In genomic region chr11:66279092-66279797, GRCh38 we compare ENCODE assay signal across 9 cellular contexts. TPM values are rescaled to one million over a fixed set of nuclear protein-coding genes. Genes with fewer than 3 reads are reported as not detected.
DNase-seq lines count a peak whose midpoint lies in the region; ATAC-seq and TF ChIP-seq lines count a peak whose summit lies in the region.
"Had no signal": no experiment of that assay in that cellular context is flagged by ENCODE, and none has a peak within 500 bp of the region (broad histone marks: within the 10 kb centered on the region; RNA-seq: fewer than 3 reads in every experiment).

No MANE protein-coding gene starts in this region.

- no peak overlapping the region for H3K4me3 Mint-ChIP-seq in CD4-positive, alpha-beta T cell
- peak overlapping the region; percentile 66 for H3K4me3 Mint-ChIP-seq in activated naive CD8-positive, alpha-beta T cell treated with anti-CD3 and anti-CD28 coated beads, Interleukin-2, amount 50 U/mL, for 24 hours
- H3K4me3 Mint-ChIP-seq in naive thymus-derived CD4-positive, alpha-beta T cell, result peak overlapping the region in 8 of 10 donors; percentile 55 to 81 (median 66)

- peaks cover 39% of the 10 kb centered on the region for H3K4me1 Mint-ChIP-seq in CD4-positive, alpha-beta T cell (ENCODE audit: low read depth)
- H3K4me1 Mint-ChIP-seq in activated naive CD8-positive, alpha-beta T cell treated with anti-CD3 and anti-CD28 coated beads, Interleukin-2, amount 50 U/mL, for 24 hours, result peaks cover 30% of the 10 kb centered on the region
- peaks cover 15 to 43% (median 31%) of the 10 kb centered on the region in 7 donors for H3K4me1 Mint-ChIP-seq in naive thymus-derived CD4-positive, alpha-beta T cell

- H3K27ac ChIP-seq in CD4-positive, alpha-beta T cell (ENCODE audit: low read depth, low read length), result no peak overlapping the region
- H3K27ac ChIP-seq in HEK293 (ENCODE audit: extremely low read depth, low read depth, low read length), result no peak overlapping the region
- no peak overlapping the region for H3K27ac ChIP-seq in naive thymus-derived CD4-positive, alpha-beta T cell (ENCODE audit: low read depth, low read length)

- CTCF ChIA-PET in CD4-positive, alpha-beta T cell (lab: Charles Lee), result interaction anchor here (0.9 kb wide), 1 partner anchor 10 kb away, joined by 3 read pairs; the partner anchor contains the start of gene YIF1A
- CTCF ChIA-PET in HEK293 (lab: Yijun Ruan, JAX), result interaction anchor here (0.6 to 1.0 kb wide), 3 partner anchors 9 to 29 kb away, joined by 3 to 5 read pairs (median 3); partner anchors contain the start of gene RAB1B
- CTCF ChIA-PET in naive thymus-derived CD4-positive, alpha-beta T cell (lab: Charles Lee), result interaction anchor here (0.6 kb wide), 1 partner anchor 256 kb away, joined by 3 read pairs; no protein-coding TSS in a partner anchor

- peaks cover 0 to 28% of the 10 kb centered on the region in 2 experiments; a peak in 1 of 3 replicates for H3K36me3 ChIP-seq in HEK293 (ENCODE audit: control insufficient read depth in 2 of 2, insufficient read depth in 1 of 2, low read length in 2 of 2)
- peaks cover 0 to 24% (median 0%) of the 10 kb centered on the region in 3 experiments for H3K36me3 ChIP-seq in naive thymus-derived CD4-positive, alpha-beta T cell (ENCODE audit: control insufficient read depth in 2 of 3, insufficient read depth in 3 of 3, low read length in 3 of 3)

- no peaks in the 10 kb centered on the region for H3K27me3 ChIP-seq in CD4-positive, alpha-beta T cell (ENCODE audit: control insufficient read depth, insufficient read depth, low read length)
- no peaks in the 10 kb centered on the region for H3K27me3 ChIP-seq in naive thymus-derived CD4-positive, alpha-beta T cell (ENCODE audit: control insufficient read depth in 2 of 2, insufficient read depth in 2 of 2, low read length in 2 of 2)
- H3K27me3 ChIP-seq: MG63 had no signal

- no peaks in the 10 kb centered on the region for H3K27me3 Mint-ChIP-seq in CD4-positive, alpha-beta T cell
- peaks cover 7% of the 10 kb centered on the region for H3K27me3 Mint-ChIP-seq in activated naive CD8-positive, alpha-beta T cell treated with anti-CD3 and anti-CD28 coated beads, Interleukin-2, amount 50 U/mL, for 24 hours
- peaks cover 0 to 14% (median 0%) of the 10 kb centered on the region in 5 donors for H3K27me3 Mint-ChIP-seq in naive thymus-derived CD4-positive, alpha-beta T cell

- intact Hi-C loops in CD4-positive, alpha-beta T cell (cut with DNase I, micrococcal nuclease), result no loop called here
- intact Hi-C loops in naive thymus-derived CD4-positive, alpha-beta T cell (cut with micrococcal nuclease), result no loop called here

- no peaks in the 10 kb centered on the region for H3K4me1 ChIP-seq in HEK293 (ENCODE audit: control insufficient read depth, insufficient read depth, low read length)
- peaks cover 17 to 22% of the 10 kb centered on the region in 2 donors for H3K4me1 ChIP-seq in naive thymus-derived CD4-positive, alpha-beta T cell (ENCODE audit: control insufficient read depth in 2 of 2, insufficient read depth in 2 of 2, low read length in 2 of 2)

- POLR2A ChIA-PET in CD4-positive, alpha-beta T cell (lab: Charles Lee), result interaction anchor here (0.6 to 6.5 kb wide), 3 partner anchors 10 to 23 kb away, joined by 3 to 34 read pairs (median 6); partner anchors contain the start of genes RAB1B and YIF1A
- POLR2A ChIA-PET in HEK293 (lab: Yijun Ruan, JAX), result interaction anchor here (0.5 to 1.7 kb wide), 6 partner anchors 10 to 65 kb away, joined by 3 to 12 read pairs (median 6); partner anchors contain the start of genes RAB1B and YIF1A
- POLR2A ChIA-PET in naive thymus-derived CD4-positive, alpha-beta T cell (lab: Charles Lee), result interaction anchor here (0.6 to 6.8 kb wide), 3 partner anchors 9 to 275 kb away, joined by 4 to 56 read pairs (median 11); partner anchors contain the start of genes RAB1B and YIF1A

- no peak for TF ChIP-seq CTCF in CD4-positive, alpha-beta T cell (IDR thresholded peaks at IDR 0.05)
- no peak for TF ChIP-seq CTCF in HEK293 (tag by site-specific recombination; IDR thresholded peaks at IDR 0.05)

- no peaks in the 10 kb centered on the region for H3K9me3 ChIP-seq in CD4-positive, alpha-beta T cell (ENCODE audit: control insufficient read depth, low read length)
- no peaks in the 10 kb centered on the region for H3K9me3 ChIP-seq in HEK293 (ENCODE audit: control insufficient read depth, insufficient read depth, low read depth, low read length)
- H3K9me3 ChIP-seq in naive thymus-derived CD4-positive, alpha-beta T cell (ENCODE audit: control insufficient read depth in 2 of 3, low read length in 3 of 3), result no peaks in the 10 kb centered on the region
- H3K9me3 ChIP-seq: MG63 had no signal

- no peak for DNase-seq in CD4-positive, alpha-beta T cell
- no peak for DNase-seq in activated naive CD8-positive, alpha-beta T cell treated with anti-CD3 and anti-CD28 coated beads, Interleukin-2, amount 50 U/mL, for 24 hours
- no peak for DNase-seq in naive thymus-derived CD4-positive, alpha-beta T cell
- DNase-seq in effector CD4-positive, alpha-beta T cell, result no peak
- no peak for DNase-seq in NCI-H146 treated with DMSO at 0.1 percent for 48 hours (lab: John Stamatoyannopoulos, UW; ENCODE audit: unreplicated experiment)
- DNase-seq in DMS 273 (lab: John Stamatoyannopoulos, UW; ENCODE audit: unreplicated experiment), result no peak
- DNase-seq: MG63 had no signal

- no peak for ATAC-seq in CD4-positive, alpha-beta T cell (ENCODE audit: poor library complexity)
- ATAC-seq in activated naive CD8-positive, alpha-beta T cell treated with anti-CD3 and anti-CD28 coated beads, Interleukin-2, amount 50 U/mL, for 24 hours, result no peak
- no peak for ATAC-seq in naive thymus-derived CD4-positive, alpha-beta T cell
- ATAC-seq in HG02759 (IDR thresholded peaks at IDR 0.05; ENCODE audit: unreplicated experiment), result no peak

- no peaks in the 10 kb centered on the region for H3K9me3 Mint-ChIP-seq in CD4-positive, alpha-beta T cell
- H3K9me3 Mint-ChIP-seq in activated naive CD8-positive, alpha-beta T cell treated with anti-CD3 and anti-CD28 coated beads, Interleukin-2, amount 50 U/mL, for 24 hours, result no peaks in the 10 kb centered on the region
- peaks cover 0 to 3% (median 0%) of the 10 kb centered on the region in 11 donors for H3K9me3 Mint-ChIP-seq in naive thymus-derived CD4-positive, alpha-beta T cell

- H3K4me3 ChIP-seq in HEK293 (ENCODE audit: low read depth, low read length), result no peak overlapping the region
- no peak overlapping the region for H3K4me3 ChIP-seq in naive thymus-derived CD4-positive, alpha-beta T cell (ENCODE audit: low read length)
- H3K4me3 ChIP-seq: MG63 had no signal

- H3K27ac Mint-ChIP-seq in CD4-positive, alpha-beta T cell, result peak overlapping the region; percentile 58
- peak overlapping the region; percentile 59 for H3K27ac Mint-ChIP-seq in activated naive CD8-positive, alpha-beta T cell treated with anti-CD3 and anti-CD28 coated beads, Interleukin-2, amount 50 U/mL, for 24 hours
- H3K27ac Mint-ChIP-seq in naive thymus-derived CD4-positive, alpha-beta T cell, result peak overlapping the region in 6 of 9 donors; percentile 3 to 80 (median 56)

- H3K36me3 Mint-ChIP-seq in CD4-positive, alpha-beta T cell (ENCODE audit: low read depth), result peaks cover 38% of the 10 kb centered on the region
- peaks cover 8% of the 10 kb centered on the region for H3K36me3 Mint-ChIP-seq in activated naive CD8-positive, alpha-beta T cell treated with anti-CD3 and anti-CD28 coated beads, Interleukin-2, amount 50 U/mL, for 24 hours (ENCODE audit: low read depth)
- peaks cover 0 to 9% (median under 1%) of the 10 kb centered on the region in 5 donors for H3K36me3 Mint-ChIP-seq in naive thymus-derived CD4-positive, alpha-beta T cell

TF ChIP-seq in HEK293, 187 proteins besides CTCF, POLR2A, EP300 and RAD21 (continues in another document):
- TF ChIP-seq PRDM10 (tag by site-specific recombination; IDR thresholded peaks at IDR 0.05), result peak; percentile 46; the same call in 1 of the 2 replicates

RNA-seq across cellular contexts. Expression of gene CNIH2, which starts 1.3 kb away (rescaled TPM):
- 1 to 10 TPM; 4.1 to 6.2 TPM for total RNA-seq in CD4-positive, alpha-beta T cell
- 10 to 100 TPM in 1 of 5 experiments, 1 to 10 TPM in 4; 1.3 to 12.3 (median 2.9) TPM for total RNA-seq in naive thymus-derived CD4-positive, alpha-beta T cell
- polyA plus RNA-seq in naive thymus-derived CD4-positive, alpha-beta T cell, result not detected

RNA-seq across cellular contexts. Expression of gene YIF1A, which starts 9.7 kb away (rescaled TPM):
- 10 to 100 TPM; 17.4 to 21.1 TPM for total RNA-seq in CD4-positive, alpha-beta T cell
- 10 to 100 TPM; 25.0 to 66.2 (median 33.3) TPM for total RNA-seq in naive thymus-derived CD4-positive, alpha-beta T cell
- 10 to 100 TPM; 49.3 to 49.5 TPM for polyA plus RNA-seq in naive thymus-derived CD4-positive, alpha-beta T cell

RNA-seq across cellular contexts. Expression of gene RAB1B, which starts 10.8 kb away (rescaled TPM):
- 10 to 100 TPM; 27.4 to 29.4 TPM for total RNA-seq in CD4-positive, alpha-beta T cell
- 100 to 1,000 TPM in 1 of 5 experiments, 10 to 100 TPM in 4; 60.6 to 151 (median 70.7) TPM for total RNA-seq in naive thymus-derived CD4-positive, alpha-beta T cell
- 10 to 100 TPM; 11.3 to 13.5 TPM for polyA plus RNA-seq in naive thymus-derived CD4-positive, alpha-beta T cell

RNA-seq across cellular contexts. Expression of gene TMEM151A, which starts 12.4 kb away (rescaled TPM):
- total RNA-seq in CD4-positive, alpha-beta T cell, result under 1 TPM; 0.11 to 0.14 TPM
- under 1 TPM in 2 of 5 experiments, not detected in 3; 0.11 to 0.29 TPM for total RNA-seq in naive thymus-derived CD4-positive, alpha-beta T cell
- polyA plus RNA-seq in naive thymus-derived CD4-positive, alpha-beta T cell, result not detected

RNA-seq across cellular contexts. Expression of gene KLC2, which starts 21.7 kb away (rescaled TPM):
- total RNA-seq in CD4-positive, alpha-beta T cell, result 10 to 100 TPM; 28.6 to 30.0 TPM
- 10 to 100 TPM; 26.7 to 53.6 (median 41.5) TPM for total RNA-seq in naive thymus-derived CD4-positive, alpha-beta T cell
- 1 to 10 TPM; 5.5 to 7.6 TPM for polyA plus RNA-seq in naive thymus-derived CD4-positive, alpha-beta T cell
